ENCODE assay signal across 8 cellular contexts in genomic region chr11:3854977-3855807, GRCh38. TPM values are rescaled to one million over a fixed set of nuclear protein-coding genes. Genes with fewer than 3 reads are reported as not detected.
DNase-seq lines count a peak whose midpoint lies in the region; ATAC-seq and TF ChIP-seq lines count a peak whose summit lies in the region.

Gene STIM1, plus strand, starts transcription at chr11:3855664. Its CDS starts 607 bp downstream, at chr11:3856271.

- peak; percentile 71 for TF ChIP-seq POLR2A in breast epithelium (IDR thresholded peaks at IDR 0.05)

- H4K20me1 ChIP-seq in smooth muscle cell (ENCODE audit: low read depth): peaks cover 32% of the 10 kb centered on the region

- WGBS in smooth muscle cell (ENCODE audit: low lambda C conversion rate): under 1% methylated on average over 45 of the region's 87 CpGs

- no peaks in the 10 kb centered on the region for H3F3A ChIP-seq in smooth muscle cell (ENCODE audit: low read depth)

- H3K36me3 ChIP-seq in breast epithelium (no peaks in the 10 kb centered on the region), smooth muscle cell (ENCODE audit: low read depth) (no peaks in the 10 kb centered on the region)

- peak within 1 kb of the TSS; percentile 99 for H2AFZ ChIP-seq in smooth muscle cell (ENCODE audit: low read depth)

- H3K4me2 ChIP-seq in smooth muscle cell: peak within 1 kb of the TSS; percentile 99

- H3K4me3 ChIP-seq in breast epithelium (peak within 1 kb of the TSS; percentile 72 to 85 (median 82)), smooth muscle cell (peak within 1 kb of the TSS; percentile 78)

- TF ChIP-seq CTCF in VCaP (conservative IDR thresholded peaks at IDR 0.05): peak; percentile 97
- peak; percentile 98 to 100 (median 99) for TF ChIP-seq CTCF in breast epithelium (IDR thresholded peaks at IDR 0.05)
- peak; percentile 91 for TF ChIP-seq CTCF in smooth muscle cell (IDR thresholded peaks at IDR 0.05; ENCODE audit: borderline replicate concordance, insufficient read depth, poor library complexity, severe bottlenecking)

- H3K79me2 ChIP-seq in smooth muscle cell (ENCODE audit: low read depth): peaks cover 44% of the 10 kb centered on the region

- H3K4me1 ChIP-seq in breast epithelium (peaks cover 0 to 20% of the 10 kb centered on the region in 2 donors), smooth muscle cell (ENCODE audit: low read depth) (peaks cover 15% of the 10 kb centered on the region)

- peak; percentile 91 for DNase-seq in ACHN
- peak; percentile 69 for DNase-seq in NCI-H2171 (lab: John Stamatoyannopoulos, UW)
- DNase-seq in breast epithelium (ENCODE audit: low spot score in 2 of 2): peak; percentile 92 to 93
- DNase-seq in iPS-NIHi11 (ENCODE audit: low spot score): peak; percentile 95
- DNase-seq in smooth muscle cell (lab: John Stamatoyannopoulos, UW; ENCODE audit: unreplicated experiment): peak; percentile 93

- H3K27me3 ChIP-seq in breast epithelium (no peaks in the 10 kb centered on the region), smooth muscle cell (ENCODE audit: low read depth) (no peaks in the 10 kb centered on the region)

- H3K9me3 ChIP-seq in breast epithelium: no peaks in the 10 kb centered on the region
- no peaks in the 10 kb centered on the region for H3K9me3 ChIP-seq in smooth muscle cell (replicated peaks; ENCODE audit: low read depth)

- peak; percentile 72 for ATAC-seq in GM18867 (IDR thresholded peaks at IDR 0.05; ENCODE audit: unreplicated experiment)
- peak; percentile 51 for ATAC-seq in HG03103 (IDR thresholded peaks at IDR 0.05; ENCODE audit: low read depth, unreplicated experiment)

- H3K27ac ChIP-seq in VCaP: peak within 1 kb of the TSS; percentile 81
- H3K27ac ChIP-seq in breast epithelium: peak within 1 kb of the TSS; percentile 92 to 97
- H3K27ac ChIP-seq in smooth muscle cell (ENCODE audit: low read depth): peak within 1 kb of the TSS; percentile 64

- in situ Hi-C loops in ACHN (cut with HindIII; ENCODE audit: low pct_ligation_motif_present, low pct_unique_long_range_greater_than_20kb, low sequenced_read_pairs): loop anchor here (10.0 to 25.0 kb wide), 2 partner anchors 107 to 200 kb away; no protein-coding TSS in a partner anchor

- peak within 1 kb of the TSS; percentile 78 for H3K9ac ChIP-seq in smooth muscle cell (ENCODE audit: low read depth)

- intact Hi-C loops in breast epithelium (cut with DNase I; ENCODE audit: low total_unique reads): loop anchor here (5.0 kb wide), 1 partner anchor 212 kb away; no protein-coding TSS in a partner anchor

RNA-seq across cellular contexts. Expression of gene STIM1, which starts in this region (rescaled TPM):
- 10 to 100 TPM; 44.2 to 68.2 (median 47.9) TPM for total RNA-seq in breast epithelium
- 19.0 and 31.5 TPM in 2 replicates for total RNA-seq in smooth muscle cell
- 15.3 and 25.3 TPM in 2 replicates for polyA plus RNA-seq in smooth muscle cell

Comparison
In these comparisons a context has a peak if more than half of its experiments do, and no peak if none do; other contexts are left out.
1. Peak in every context shown above with its lines: DNase-seq, ATAC-seq, H3K4me3 ChIP-seq and H3K27ac ChIP-seq.